In genomic region chr2:101718993-101719571, GRCh38 we compare ENCODE assay signal across 10 cellular contexts. TPM values are rescaled to one million over a fixed set of nuclear protein-coding genes. Genes with fewer than 3 reads are reported as not detected.
DNase-seq lines count a peak whose midpoint lies in the region; ATAC-seq, FAIRE-seq and TF ChIP-seq lines count a peak whose summit lies in the region.
"Had no signal": no experiment of that assay in that cellular context is flagged by ENCODE, and none has a peak within 500 bp of the region (broad histone marks: within the 10 kb centered on the region; RNA-seq: fewer than 3 reads in every experiment).

No MANE protein-coding gene starts in this region.

- H3K27me3 Mint-ChIP-seq in activated T-cell treated with anti-CD3 and anti-CD28 coated beads, Interleukin-2, amount 50 U/mL, for 24 hours: no peaks in the 10 kb centered on the region
- H3K27me3 Mint-ChIP-seq in activated B cell treated with CpG ODN at 0.5 μM for 24 hours: no peaks in the 10 kb centered on the region
- no peaks in the 10 kb centered on the region for H3K27me3 Mint-ChIP-seq in stimulated activated naive CD8-positive, alpha-beta T cell treated with anti-CD3 and anti-CD28 coated beads, Interleukin-15, Interleukin-2, amounts not matched to agents 100 ng/mL and 50 ng/mL, for 24 hours

- H3K36me3 Mint-ChIP-seq in activated T-cell treated with anti-CD3 and anti-CD28 coated beads, Interleukin-2, amount 50 U/mL, for 24 hours (ENCODE audit: low read depth): peaks cover 43% of the 10 kb centered on the region
- H3K36me3 Mint-ChIP-seq in activated B cell treated with CpG ODN at 0.5 μM for 24 hours (ENCODE audit: low read depth): peaks cover 38% of the 10 kb centered on the region
- H3K36me3 Mint-ChIP-seq in stimulated activated naive CD8-positive, alpha-beta T cell treated with anti-CD3 and anti-CD28 coated beads, Interleukin-15, Interleukin-2, amounts not matched to agents 100 ng/mL and 50 ng/mL, for 24 hours (ENCODE audit: low read depth): peaks cover 38% of the 10 kb centered on the region

- FAIRE-seq in pancreas (lab: Jason Lieb, UNC): no peak

- peak overlapping the region; percentile 41 for H3K4me3 Mint-ChIP-seq in activated T-cell treated with anti-CD3 and anti-CD28 coated beads, Interleukin-2, amount 50 U/mL, for 24 hours
- peak overlapping the region; percentile 52 for H3K4me3 Mint-ChIP-seq in activated B cell treated with CpG ODN at 0.5 μM for 24 hours
- peak overlapping the region; percentile 58 for H3K4me3 Mint-ChIP-seq in stimulated activated naive CD8-positive, alpha-beta T cell treated with anti-CD3 and anti-CD28 coated beads, Interleukin-15, Interleukin-2, amounts not matched to agents 100 ng/mL and 50 ng/mL, for 24 hours

- H2AFZ ChIP-seq in fibroblast of lung (ENCODE audit: low read length): no peak overlapping the region

- no peak for TF ChIP-seq CTCF in activated B cell treated with CpG ODN at 0.5 μM for 24 hours (IDR thresholded peaks at IDR 0.05)
- no peak for TF ChIP-seq CTCF in fibroblast of lung (conservative IDR thresholded peaks at IDR 0.05 in 1 of 2, IDR thresholded peaks at IDR 0.05 in 1 of 2; ENCODE audit: low read depth in 1 of 2, low read length in 2 of 2)
- no peak for TF ChIP-seq CTCF in pancreas (IDR thresholded peaks at IDR 0.05)

- H3K27ac ChIP-seq in fibroblast of lung (ENCODE audit: insufficient read depth, low read length): peak overlapping the region; percentile 11
- no peak overlapping the region for H3K27ac ChIP-seq in pancreas
- H3K27ac ChIP-seq: testis had no signal

- H3K27ac Mint-ChIP-seq in activated T-cell treated with anti-CD3 and anti-CD28 coated beads, Interleukin-2, amount 50 U/mL, for 24 hours: peak overlapping the region; percentile 96
- peak overlapping the region; percentile 94 for H3K27ac Mint-ChIP-seq in activated B cell treated with CpG ODN at 0.5 μM for 24 hours
- H3K27ac Mint-ChIP-seq in stimulated activated naive CD8-positive, alpha-beta T cell treated with anti-CD3 and anti-CD28 coated beads, Interleukin-15, Interleukin-2, amounts not matched to agents 100 ng/mL and 50 ng/mL, for 24 hours: peak overlapping the region; percentile 98

- intact Hi-C loops in activated B cell treated with CpG ODN at 0.5 μM for 24 hours (cut with micrococcal nuclease): no loop called here
- intact Hi-C loops in pancreas (cut with DNase I): loop anchor here in 1 of 3 donors (10.0 kb wide), 1 partner anchor 106 kb away; no protein-coding TSS in a partner anchor

- peaks cover 17% of the 10 kb centered on the region for H3K9me3 Mint-ChIP-seq in activated T-cell treated with anti-CD3 and anti-CD28 coated beads, Interleukin-2, amount 50 U/mL, for 24 hours
- peaks cover 3% of the 10 kb centered on the region for H3K9me3 Mint-ChIP-seq in activated B cell treated with CpG ODN at 0.5 μM for 24 hours
- H3K9me3 Mint-ChIP-seq in stimulated activated naive CD8-positive, alpha-beta T cell treated with anti-CD3 and anti-CD28 coated beads, Interleukin-15, Interleukin-2, amounts not matched to agents 100 ng/mL and 50 ng/mL, for 24 hours: peaks cover 15% of the 10 kb centered on the region

- H3K4me1 ChIP-seq in fibroblast of lung (ENCODE audit: control insufficient read depth, extremely low read depth, insufficient read depth, low read length) (peaks cover 22% of the 10 kb centered on the region), pancreas (peaks cover 0 to 4% (median 2%) of the 10 kb centered on the region in 3 donors)

- no peak overlapping the region for H3K9ac ChIP-seq in fibroblast of lung (ENCODE audit: insufficient read depth, low read length)

- H3K36me3 ChIP-seq in fibroblast of lung (ENCODE audit: control insufficient read depth, insufficient read depth, low read length) (no peaks in the 10 kb centered on the region), pancreas (no peaks in the 10 kb centered on the region)

- POLR2A ChIA-PET in activated B cell treated with CpG ODN at 0.5 μM for 24 hours (lab: Charles Lee): interaction anchor here (0.6 to 5.6 kb wide), 15 partner anchors 9 to 300 kb away, joined by 3 to 87 read pairs (median 5); partner anchors contain the start of gene MAP4K4

- H3K27me3 ChIP-seq in fibroblast of lung (ENCODE audit: control insufficient read depth, insufficient read depth, low read length) (no peaks in the 10 kb centered on the region), pancreas (no peaks in the 10 kb centered on the region)
- H3K27me3 ChIP-seq: testis had no signal

- H3K4me3 ChIP-seq in fibroblast of lung (replicated peaks in 1 of 4; ENCODE audit: control extremely low read depth in 1 of 4, insufficient read depth in 1 of 4, low read depth in 3 of 4, low read length in 4 of 4): no peak overlapping the region
- no peak overlapping the region for H3K4me3 ChIP-seq in pancreas
- H3K4me3 ChIP-seq: testis had no signal

- peak overlapping the region; percentile 9 for H3K4me2 ChIP-seq in fibroblast of lung (ENCODE audit: extremely low read depth, insufficient read depth, low read length)

- CTCF ChIA-PET in activated B cell treated with CpG ODN at 0.5 μM for 24 hours (lab: Charles Lee): interaction anchor here (0.7 to 2.2 kb wide), 7 partner anchors 15 to 112 kb away, joined by 3 to 5 read pairs (median 3); no protein-coding TSS in a partner anchor

- H3K9me3 ChIP-seq in fibroblast of lung (ENCODE audit: control insufficient read depth, insufficient read depth, low read depth, low read length) (no peaks in the 10 kb centered on the region), pancreas (no peaks in the 10 kb centered on the region)
- H3K9me3 ChIP-seq: testis had no signal

- peak; percentile 69 for DNase-seq in activated T-cell treated with anti-CD3 and anti-CD28 coated beads, Interleukin-2, amount 50 U/mL, for 24 hours
- no peak for DNase-seq in activated T-cell treated with anti-CD3 and anti-CD28 coated beads, Interleukin-2, amount 50 U/mL, for 1 hour
- DNase-seq in activated B cell treated with CpG ODN at 0.5 μM for 24 hours (no peak), fibroblast of lung (ENCODE audit: low read depth in 2 of 2) (no peak), pancreas (no peak), A172 (ENCODE audit: low spot score) (no peak)
- no peak for DNase-seq in effector CD8-positive, alpha-beta T cell (lab: John Stamatoyannopoulos, UW)
- DNase-seq: left cardiac atrium, testis had no signal

- WGBS in pancreas, 2 donors: 88 to 96% methylated on average over 1 of the region's 1 CpG

- ATAC-seq in activated B cell treated with CpG ODN at 0.5 μM for 24 hours (ENCODE audit: low read depth) (peak; percentile 25), pancreas (no peak)

- H4K20me1 ChIP-seq in fibroblast of lung (ENCODE audit: control insufficient read depth, extremely low read depth, insufficient read depth, low read length): peaks cover 6% of the 10 kb centered on the region

- H3K4me1 Mint-ChIP-seq in activated T-cell treated with anti-CD3 and anti-CD28 coated beads, Interleukin-2, amount 50 U/mL, for 24 hours (ENCODE audit: low read depth): peaks cover 93% of the 10 kb centered on the region
- peaks cover 100% of the 10 kb centered on the region for H3K4me1 Mint-ChIP-seq in activated B cell treated with CpG ODN at 0.5 μM for 24 hours
- H3K4me1 Mint-ChIP-seq in stimulated activated naive CD8-positive, alpha-beta T cell treated with anti-CD3 and anti-CD28 coated beads, Interleukin-15, Interleukin-2, amounts not matched to agents 100 ng/mL and 50 ng/mL, for 24 hours (ENCODE audit: low read depth): peaks cover 98% of the 10 kb centered on the region

- H3K79me2 ChIP-seq in fibroblast of lung (ENCODE audit: control insufficient read depth, insufficient read depth, low read length): peaks cover 96% of the 10 kb centered on the region

RNA-seq across cellular contexts. Expression of gene MAP4K4, which starts 21.6 kb away (rescaled TPM):
- total RNA-seq in activated B cell treated with CpG ODN at 0.5 μM for 24 hours (211 and 232 TPM in 2 replicates), fibroblast of lung (164 and 210 TPM in 2 replicates), pancreas (10 to 100 TPM; 12.4 to 38.7 (median 16.0) TPM)
- polyA plus RNA-seq in fibroblast of lung (113 and 170 TPM in 2 replicates), pancreas (10 to 100 TPM in 1 of 2 donors, 1 to 10 TPM in 1; 9.7 to 10.5 TPM)
- 135 and 190 TPM in 2 replicates for polyA plus RNA-seq in fibroblast of lung (2012)
- polyA minus RNA-seq in fibroblast of lung (ENCODE audit: low replicate concordance): 104 and 141 TPM in 2 replicates
- 59.2 and 61.8 TPM in 2 replicates for total RNA-seq in A172 (2014; rRNA removed; shearing (Covaris generic))
